In the genomic region with DNA sequence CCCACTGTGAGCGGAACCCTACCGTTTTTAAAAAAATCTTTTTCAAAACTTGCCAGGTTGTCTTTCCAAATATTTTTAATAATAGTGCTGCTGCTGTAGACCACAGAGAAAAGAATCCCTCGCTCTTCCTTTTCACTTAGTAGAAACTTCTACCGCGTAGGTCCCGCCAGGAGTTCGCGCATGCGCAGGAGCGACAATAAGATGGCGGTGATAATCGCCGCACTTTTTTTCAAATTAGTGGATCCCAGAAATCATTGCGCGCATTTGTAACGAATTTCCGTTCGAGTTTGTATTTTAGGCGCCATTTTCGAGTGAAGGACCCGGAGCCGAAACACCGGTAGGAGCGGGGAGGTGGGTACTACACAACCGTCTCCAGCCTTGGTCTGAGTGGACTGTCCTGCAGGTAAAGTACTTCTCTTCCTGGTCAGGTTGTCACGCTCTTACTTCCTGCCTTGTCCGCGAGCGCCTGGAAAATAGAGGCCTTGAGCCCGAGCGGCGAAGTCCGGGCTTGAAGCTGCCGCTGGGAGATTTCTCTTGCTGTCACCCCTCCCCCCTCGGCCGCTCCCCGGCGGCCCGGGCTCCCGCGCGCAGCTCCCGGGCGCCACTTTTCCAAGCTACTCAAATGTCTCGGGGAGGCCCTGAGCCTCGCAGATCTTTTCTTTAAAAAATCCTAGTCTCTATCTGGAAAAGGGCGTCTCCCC, we compare ENCODE assay signal across 8 cellular contexts. TPM values are rescaled to one million over a fixed set of nuclear protein-coding genes. Genes with fewer than 3 reads are reported as not detected.
DNase-seq lines count a peak whose midpoint lies in the region; ATAC-seq and TF ChIP-seq lines count a peak whose summit lies in the region.

Gene SMC4 (plus strand): TSS at position 304 of the 701 bp plus-strand sequence. CDS start 1,177 bp downstream, outside the sequence.

- H3K27ac ChIP-seq in ascending aorta = peak within 1 kb of the TSS; percentile 84 to 87
- H3K27ac ChIP-seq in rectal smooth muscle tissue (ENCODE audit: low read depth, low read length) = peak within 1 kb of the TSS; percentile 83

- peak within 1 kb of the TSS; percentile 81 for H3K9ac ChIP-seq in rectal smooth muscle tissue (ENCODE audit: low read length)

- DNase-seq in NCI-H2029 treated with DMSO at 0.1 percent for 48 hours (lab: John Stamatoyannopoulos, UW) (peak; percentile 98), T-helper 22 cell (ENCODE audit: low read depth) (peak; percentile 67), ascending aorta (ENCODE audit: low spot score in 2 of 2) (peak; percentile 27 to 90), hepatic stellate cell (ENCODE audit: low spot score) (peak; percentile 84), cortex of kidney (lab: John Stamatoyannopoulos, UW) (no peak)

- intact Hi-C loops in ascending aorta (cut with DNase I) = loop anchor here (1.0 to 5.0 kb wide), 4 partner anchors 49 to 823 kb away; partner anchors contain the start of genes KPNA4, NMD3, PPM1L and TRIM59

- no peak for TF ChIP-seq CTCF in ascending aorta (IDR thresholded peaks at IDR 0.05)

- H3K4me3 ChIP-seq in ascending aorta (peak within 1 kb of the TSS; percentile 64 to 73), rectal smooth muscle tissue (ENCODE audit: low read length) (peak within 1 kb of the TSS; percentile 99)

- no peaks in the 10 kb centered on the region for H3K9me3 ChIP-seq in ascending aorta

- no peaks in the 10 kb centered on the region for H3K27me3 ChIP-seq in ascending aorta
- no peaks in the 10 kb centered on the region for H3K27me3 ChIP-seq in rectal smooth muscle tissue (ENCODE audit: control insufficient read depth, insufficient read depth, low read length)

- peak; percentile 36 for ATAC-seq in GM18508 (IDR thresholded peaks at IDR 0.05; ENCODE audit: insufficient read depth, unreplicated experiment)
- peak; percentile 31 for ATAC-seq in HG03025 (IDR thresholded peaks at IDR 0.05; ENCODE audit: low FRiP score, unreplicated experiment)

- H3K4me1 ChIP-seq in ascending aorta (peaks cover 0 to 8% of the 10 kb centered on the region in 2 donors), rectal smooth muscle tissue (ENCODE audit: control insufficient read depth, insufficient read depth, low read length) (peaks cover 4% of the 10 kb centered on the region)

- H3K36me3 ChIP-seq in ascending aorta (no peaks in the 10 kb centered on the region), rectal smooth muscle tissue (ENCODE audit: control insufficient read depth, insufficient read depth, low read length) (no peaks in the 10 kb centered on the region)

RNA-seq across cellular contexts. Expression of gene SMC4, which starts in this region (rescaled TPM):
- total RNA-seq in ascending aorta = 5.0 TPM
